Comparison of ENCODE assay signal across 1 cellular context in genomic region chr18:8341481-8342230, GRCh38.
A peak's percentile ranks its signal among the peaks of the same experiment; 100 is the strongest.
TF ChIP-seq lines count a peak whose summit lies in the region.

No MANE protein-coding gene starts in this region.

TF ChIP-seq in HepG2, 621 proteins besides CTCF, POLR2A, EP300 and RAD21 (continued from another document and continues in another):
- TF ChIP-seq ZBTB10 (CRISPR knock-in tag; IDR thresholded peaks at IDR 0.05; ENCODE audit: borderline replicate concordance): no peak
- TF ChIP-seq ZNF781 (CRISPR knock-in tag; IDR thresholded peaks at IDR 0.05; ENCODE audit: borderline replicate concordance, not compliant biosample characterization): peak; percentile 48
- TF ChIP-seq, protein P1, sequence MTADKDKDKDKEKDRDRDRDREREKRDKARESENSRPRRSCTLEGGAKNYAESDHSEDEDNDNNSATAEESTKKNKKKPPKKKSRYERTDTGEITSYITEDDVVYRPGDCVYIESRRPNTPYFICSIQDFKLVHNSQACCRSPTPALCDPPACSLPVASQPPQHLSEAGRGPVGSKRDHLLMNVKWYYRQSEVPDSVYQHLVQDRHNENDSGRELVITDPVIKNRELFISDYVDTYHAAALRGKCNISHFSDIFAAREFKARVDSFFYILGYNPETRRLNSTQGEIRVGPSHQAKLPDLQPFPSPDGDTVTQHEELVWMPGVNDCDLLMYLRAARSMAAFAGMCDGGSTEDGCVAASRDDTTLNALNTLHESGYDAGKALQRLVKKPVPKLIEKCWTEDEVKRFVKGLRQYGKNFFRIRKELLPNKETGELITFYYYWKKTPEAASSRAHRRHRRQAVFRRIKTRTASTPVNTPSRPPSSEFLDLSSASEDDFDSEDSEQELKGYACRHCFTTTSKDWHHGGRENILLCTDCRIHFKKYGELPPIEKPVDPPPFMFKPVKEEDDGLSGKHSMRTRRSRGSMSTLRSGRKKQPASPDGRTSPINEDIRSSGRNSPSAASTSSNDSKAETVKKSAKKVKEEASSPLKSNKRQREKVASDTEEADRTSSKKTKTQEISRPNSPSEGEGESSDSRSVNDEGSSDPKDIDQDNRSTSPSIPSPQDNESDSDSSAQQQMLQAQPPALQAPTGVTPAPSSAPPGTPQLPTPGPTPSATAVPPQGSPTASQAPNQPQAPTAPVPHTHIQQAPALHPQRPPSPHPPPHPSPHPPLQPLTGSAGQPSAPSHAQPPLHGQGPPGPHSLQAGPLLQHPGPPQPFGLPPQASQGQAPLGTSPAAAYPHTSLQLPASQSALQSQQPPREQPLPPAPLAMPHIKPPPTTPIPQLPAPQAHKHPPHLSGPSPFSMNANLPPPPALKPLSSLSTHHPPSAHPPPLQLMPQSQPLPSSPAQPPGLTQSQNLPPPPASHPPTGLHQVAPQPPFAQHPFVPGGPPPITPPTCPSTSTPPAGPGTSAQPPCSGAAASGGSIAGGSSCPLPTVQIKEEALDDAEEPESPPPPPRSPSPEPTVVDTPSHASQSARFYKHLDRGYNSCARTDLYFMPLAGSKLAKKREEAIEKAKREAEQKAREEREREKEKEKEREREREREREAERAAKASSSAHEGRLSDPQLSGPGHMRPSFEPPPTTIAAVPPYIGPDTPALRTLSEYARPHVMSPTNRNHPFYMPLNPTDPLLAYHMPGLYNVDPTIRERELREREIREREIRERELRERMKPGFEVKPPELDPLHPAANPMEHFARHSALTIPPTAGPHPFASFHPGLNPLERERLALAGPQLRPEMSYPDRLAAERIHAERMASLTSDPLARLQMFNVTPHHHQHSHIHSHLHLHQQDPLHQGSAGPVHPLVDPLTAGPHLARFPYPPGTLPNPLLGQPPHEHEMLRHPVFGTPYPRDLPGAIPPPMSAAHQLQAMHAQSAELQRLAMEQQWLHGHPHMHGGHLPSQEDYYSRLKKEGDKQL (CRISPR knock-in tag; IDR thresholded peaks at IDR 0.05; ENCODE audit: low read depth): peak; percentile 60; the same call in 1 of the 2 replicates
- TF ChIP-seq PHB2 (IDR thresholded peaks at IDR 0.05; ENCODE audit: partially characterized antibody): no peak
- no peak for TF ChIP-seq TP53 (CRISPR knock-in tag; conservative IDR thresholded peaks at IDR 0.05)
- TF ChIP-seq ZXDC (CRISPR knock-in tag; IDR thresholded peaks at IDR 0.05): no peak
- TF ChIP-seq, protein P2, sequence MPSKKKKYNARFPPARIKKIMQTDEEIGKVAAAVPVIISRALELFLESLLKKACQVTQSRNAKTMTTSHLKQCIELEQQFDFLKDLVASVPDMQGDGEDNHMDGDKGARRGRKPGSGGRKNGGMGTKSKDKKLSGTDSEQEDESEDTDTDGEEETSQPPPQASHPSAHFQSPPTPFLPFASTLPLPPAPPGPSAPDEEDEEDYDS (CRISPR knock-in tag; IDR thresholded peaks at IDR 0.05): no peak
- no peak for TF ChIP-seq ZNF780A (CRISPR knock-in tag; IDR thresholded peaks at IDR 0.05)
- TF ChIP-seq PAWR (CRISPR knock-in tag; IDR thresholded peaks at IDR 0.05; ENCODE audit: borderline replicate concordance): no peak
- TF ChIP-seq IRF2 (CRISPR knock-in tag; IDR thresholded peaks at IDR 0.05): no peak; the same call in 1 of the 2 replicates
- TF ChIP-seq, protein P3, sequence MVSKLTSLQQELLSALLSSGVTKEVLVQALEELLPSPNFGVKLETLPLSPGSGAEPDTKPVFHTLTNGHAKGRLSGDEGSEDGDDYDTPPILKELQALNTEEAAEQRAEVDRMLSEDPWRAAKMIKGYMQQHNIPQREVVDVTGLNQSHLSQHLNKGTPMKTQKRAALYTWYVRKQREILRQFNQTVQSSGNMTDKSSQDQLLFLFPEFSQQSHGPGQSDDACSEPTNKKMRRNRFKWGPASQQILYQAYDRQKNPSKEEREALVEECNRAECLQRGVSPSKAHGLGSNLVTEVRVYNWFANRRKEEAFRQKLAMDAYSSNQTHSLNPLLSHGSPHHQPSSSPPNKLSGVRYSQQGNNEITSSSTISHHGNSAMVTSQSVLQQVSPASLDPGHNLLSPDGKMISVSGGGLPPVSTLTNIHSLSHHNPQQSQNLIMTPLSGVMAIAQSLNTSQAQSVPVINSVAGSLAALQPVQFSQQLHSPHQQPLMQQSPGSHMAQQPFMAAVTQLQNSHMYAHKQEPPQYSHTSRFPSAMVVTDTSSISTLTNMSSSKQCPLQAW (CRISPR knock-in tag; IDR thresholded peaks at IDR 0.05): peak; percentile 98
- peak; percentile 96 for TF ChIP-seq MEF2D (CRISPR knock-in tag; IDR thresholded peaks at IDR 0.05)
- peak; percentile 64; the same call in 1 of the 2 replicates for TF ChIP-seq JUNB (CRISPR knock-in tag; IDR thresholded peaks at IDR 0.05; ENCODE audit: borderline replicate concordance)
- no peak for TF ChIP-seq EZH2 (conservative IDR thresholded peaks at IDR 0.05; ENCODE audit: low read depth, low read length)
- TF ChIP-seq SCMH1 (CRISPR knock-in tag; IDR thresholded peaks at IDR 0.05; ENCODE audit: borderline replicate concordance): no peak
- peak; percentile 73; the same call in 1 of the 2 replicates for TF ChIP-seq BCL6 (CRISPR knock-in tag; IDR thresholded peaks at IDR 0.05)
- peak; percentile 66; the same call in 1 of the 2 replicates for TF ChIP-seq CEBPB (IDR thresholded peaks at IDR 0.05; ENCODE audit: borderline replicate concordance, low read depth, low read length)
- TF ChIP-seq NR3C1 (CRISPR knock-in tag; IDR thresholded peaks at IDR 0.05): no peak
- TF ChIP-seq THAP11 (CRISPR knock-in tag; IDR thresholded peaks at IDR 0.05): peak; percentile 27
- TF ChIP-seq POGK (CRISPR knock-in tag; conservative IDR thresholded peaks at IDR 0.05): no peak
- TF ChIP-seq, protein P4, sequence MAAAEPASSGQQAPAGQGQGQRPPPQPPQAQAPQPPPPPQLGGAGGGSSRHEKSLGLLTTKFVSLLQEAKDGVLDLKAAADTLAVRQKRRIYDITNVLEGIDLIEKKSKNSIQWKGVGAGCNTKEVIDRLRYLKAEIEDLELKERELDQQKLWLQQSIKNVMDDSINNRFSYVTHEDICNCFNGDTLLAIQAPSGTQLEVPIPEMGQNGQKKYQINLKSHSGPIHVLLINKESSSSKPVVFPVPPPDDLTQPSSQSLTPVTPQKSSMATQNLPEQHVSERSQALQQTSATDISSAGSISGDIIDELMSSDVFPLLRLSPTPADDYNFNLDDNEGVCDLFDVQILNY (CRISPR knock-in tag; conservative IDR thresholded peaks at IDR 0.05): no peak
- TF ChIP-seq NCOA2 (CRISPR knock-in tag; IDR thresholded peaks at IDR 0.05): peak; percentile 86
- TF ChIP-seq SIN3B (IDR thresholded peaks at IDR 0.05; ENCODE audit: low read length): no peak
- peak; percentile 96; the same call in 1 of the 2 replicates for TF ChIP-seq AHDC1 (CRISPR knock-in tag; IDR thresholded peaks at IDR 0.05; ENCODE audit: borderline replicate concordance)
- TF ChIP-seq ZSCAN29 (CRISPR knock-in tag; conservative IDR thresholded peaks at IDR 0.05): 0 out of 2 replicates have a peak, but pooled peaks have one; percentile 41
- TF ChIP-seq, protein P5, sequence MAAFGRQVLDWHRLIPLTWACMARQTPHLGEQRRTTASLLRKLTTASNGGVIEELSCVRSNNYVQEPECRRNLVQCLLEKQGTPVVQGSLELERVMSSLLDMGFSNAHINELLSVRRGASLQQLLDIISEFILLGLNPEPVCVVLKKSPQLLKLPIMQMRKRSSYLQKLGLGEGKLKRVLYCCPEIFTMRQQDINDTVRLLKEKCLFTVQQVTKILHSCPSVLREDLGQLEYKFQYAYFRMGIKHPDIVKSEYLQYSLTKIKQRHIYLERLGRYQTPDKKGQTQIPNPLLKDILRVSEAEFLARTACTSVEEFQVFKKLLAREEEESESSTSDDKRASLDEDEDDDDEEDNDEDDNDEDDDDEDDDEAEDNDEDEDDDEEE (CRISPR knock-in tag; IDR thresholded peaks at IDR 0.05): no peak
- TF ChIP-seq CHD2 (IDR thresholded peaks at IDR 0.05; ENCODE audit: low read depth, low read length): no peak
- no peak for TF ChIP-seq SP2 (CRISPR knock-in tag; IDR thresholded peaks at IDR 0.05)
- no peak for TF ChIP-seq SNAI1 (CRISPR knock-in tag; IDR thresholded peaks at IDR 0.05; ENCODE audit: borderline replicate concordance)
- peak; percentile 31; the same call in 1 of the 2 replicates for TF ChIP-seq SNAPC2 (CRISPR knock-in tag; IDR thresholded peaks at IDR 0.05)
- TF ChIP-seq ZNF34 (CRISPR knock-in tag; IDR thresholded peaks at IDR 0.05; ENCODE audit: borderline replicate concordance): no peak
- TF ChIP-seq FOXJ3 (CRISPR knock-in tag; IDR thresholded peaks at IDR 0.05; ENCODE audit: borderline replicate concordance): peak; percentile 76; the same call in 1 of the 2 replicates
- TF ChIP-seq SIN3A (IDR thresholded peaks at IDR 0.05; ENCODE audit: borderline replicate concordance, low read depth, low read length): no peak
- no peak for TF ChIP-seq SRSF1 (optimal IDR thresholded peaks at IDR 0.05; ENCODE audit: low read depth, low read length)
- no peak for TF ChIP-seq ZSCAN20 (CRISPR knock-in tag; IDR thresholded peaks at IDR 0.05; ENCODE audit: borderline replicate concordance)
- no peak for TF ChIP-seq STAT5B (CRISPR knock-in tag; IDR thresholded peaks at IDR 0.05)
- TF ChIP-seq KDM5B (CRISPR knock-in tag; IDR thresholded peaks at IDR 0.05; ENCODE audit: borderline replicate concordance): no peak
